Comparison of ENCODE assay signal across 8 cellular contexts in the genomic region with DNA sequence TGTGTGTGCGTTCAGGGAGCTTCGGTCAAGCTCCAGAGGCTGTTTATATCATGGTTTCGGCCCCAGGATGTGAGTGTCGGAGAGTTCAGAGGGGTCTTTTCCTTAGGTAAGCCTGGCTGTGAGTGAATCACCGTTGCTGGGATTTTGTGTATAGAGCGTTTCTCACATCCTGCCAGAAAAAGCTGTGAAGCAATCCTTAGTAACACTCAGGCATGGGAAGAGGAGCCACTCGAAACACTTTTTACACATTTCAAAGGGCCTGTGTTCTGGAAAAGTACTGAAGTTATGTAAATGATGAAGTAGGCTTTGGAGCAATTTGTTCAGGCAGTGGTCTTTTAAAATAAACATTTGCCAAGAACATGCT. TPM values are rescaled to one million over a fixed set of nuclear protein-coding genes. Genes with fewer than 3 reads are reported as not detected.
A peak's percentile ranks its signal among the peaks of the same experiment; 100 is the strongest.
DNase-seq lines count a peak whose midpoint lies in the region; ATAC-seq and TF ChIP-seq lines count a peak whose summit lies in the region.

No MANE protein-coding gene starts in this region.

- H4K8ac ChIP-seq in mesenchymal stem cell (ENCODE audit: low read length), result peak overlapping the region; percentile 97

- no peaks in the 10 kb centered on the region for H3K79me1 ChIP-seq in mesenchymal stem cell (replicated peaks; ENCODE audit: low read length, poor library complexity, severe bottlenecking)

- H3K4me2 ChIP-seq in mammary epithelial cell (ENCODE audit: insufficient read depth, low read depth, low read length) (peak overlapping the region; percentile 98), mesenchymal stem cell (ENCODE audit: low read length, poor library complexity, severe bottlenecking) (peak overlapping the region; percentile 64)

- in situ Hi-C loops in mammary epithelial cell (cut with MboI; ENCODE audit: low sequenced_read_pairs in 2 of 2), result no loop called here

- peak overlapping the region; percentile 18 to 51 for H2BK12ac ChIP-seq in mesenchymal stem cell (ENCODE audit: low read length in 2 of 2)

- peak overlapping the region in 1 of 2 experiments; percentile 87 for H3K23ac ChIP-seq in mesenchymal stem cell (ENCODE audit: low read length in 2 of 2)

- ATAC-seq in GM18502 (IDR thresholded peaks at IDR 0.05; ENCODE audit: poor library complexity, unreplicated experiment), result no peak
- ATAC-seq in HG03439 (IDR thresholded peaks at IDR 0.05; ENCODE audit: unreplicated experiment), result no peak
- ATAC-seq in HG03045 (IDR thresholded peaks at IDR 0.05; ENCODE audit: unreplicated experiment), result no peak

- H2AK5ac ChIP-seq in mesenchymal stem cell (ENCODE audit: low read length, severe bottlenecking), result peak overlapping the region; percentile 43

- H2BK120ac ChIP-seq in mesenchymal stem cell (ENCODE audit: low read depth, low read length), result peak overlapping the region; percentile 77

- 3% methylated on average over 4 of the region's 7 CpGs for WGBS in mammary epithelial cell (ENCODE audit: low coverage, missing lambda C conversion rate)
- WGBS in mesenchymal stem cell, result 4% methylated on average over 4 of the region's 7 CpGs

- peak overlapping the region; percentile 79 to 99 for H3K18ac ChIP-seq in mesenchymal stem cell (ENCODE audit: low read depth in 1 of 2, low read length in 2 of 2)

- H3K4ac ChIP-seq in mesenchymal stem cell (ENCODE audit: low read depth in 1 of 2, low read length in 2 of 2), result peak overlapping the region; percentile 71 to 96

- H4K20me1 ChIP-seq in mammary epithelial cell (ENCODE audit: insufficient read depth, low read length), result no peaks in the 10 kb centered on the region

- intact Hi-C loops in mammary epithelial cell (cut with micrococcal nuclease), result loop anchor here (1.0 to 5.0 kb wide), 3 partner anchors 19 to 43 kb away; a partner anchor contains a TSS

- H3K14ac ChIP-seq in mesenchymal stem cell (ENCODE audit: low read length in 2 of 2), result peak overlapping the region in 1 of 2 experiments; percentile 53

- H3K9ac ChIP-seq in mammary epithelial cell (ENCODE audit: insufficient read depth, low read length) (peak overlapping the region; percentile 98), mesenchymal stem cell (ENCODE audit: low read length) (peak overlapping the region; percentile 99)

- peak overlapping the region; percentile 100 for H2BK5ac ChIP-seq in mesenchymal stem cell (ENCODE audit: low read depth, low read length, poor library complexity, severe bottlenecking)

- H4K91ac ChIP-seq in mesenchymal stem cell (ENCODE audit: low read length), result peak overlapping the region; percentile 99

- dilution Hi-C loops in mammary epithelial cell (cut with HindIII; ENCODE audit: low sequenced_read_pairs), result no loop called here

- H2AFZ ChIP-seq in mammary epithelial cell (ENCODE audit: low read depth, low read length), result peak overlapping the region; percentile 98
- H2AFZ ChIP-seq in mesenchymal stem cell (ENCODE audit: low read depth, low read length), result no peak overlapping the region

- BruUV-seq in mammary epithelial cell (replicated peaks; lab: Mats Ljungman, UMichigan), result TSS peak; percentile 57

- DNase-seq in BE2C (no peak), LNCaP clone FGC (ENCODE audit: low read depth) (no peak), mammary epithelial cell (peak; percentile 84), mesenchymal stem cell (peak; percentile 98), pons (ENCODE audit: low spot score) (no peak)

- peak overlapping the region; percentile 98 for H3K4me3 ChIP-seq in BE2C (ENCODE audit: low read depth, low read length)
- H3K4me3 ChIP-seq in LNCaP clone FGC (ENCODE audit: low read depth, low read length), result peak overlapping the region; percentile 73
- peak overlapping the region; percentile 77 to 90 (median 89) for H3K4me3 ChIP-seq in mammary epithelial cell (replicated peaks in 1 of 3; ENCODE audit: insufficient read depth in 1 of 3, low read depth in 2 of 3, low read length in 3 of 3)
- peak overlapping the region; percentile 97 for H3K4me3 ChIP-seq in mesenchymal stem cell (ENCODE audit: insufficient read depth in 1 of 2, low read depth in 1 of 2, low read length in 2 of 2)

- CTCF ChIA-PET in mammary epithelial cell (lab: Charles Lee; ENCODE audit: low non-redundant PET), result no interaction called here

- H3K4me1 ChIP-seq in BE2C, result no peaks in the 10 kb centered on the region
- H3K4me1 ChIP-seq in mammary epithelial cell (ENCODE audit: insufficient read depth, low read length), result peaks cover 46% of the 10 kb centered on the region
- peaks cover 39% of the 10 kb centered on the region for H3K4me1 ChIP-seq in mesenchymal stem cell (ENCODE audit: control insufficient read depth, insufficient read depth, low read depth, low read length)

- H3K27ac ChIP-seq in mammary epithelial cell (ENCODE audit: insufficient read depth, low read depth, low read length) (peak overlapping the region; percentile 92), mesenchymal stem cell (ENCODE audit: low read length, poor library complexity, severe bottlenecking) (peak overlapping the region; percentile 89)

- H3K9me3 ChIP-seq in BE2C (no peaks in the 10 kb centered on the region), mammary epithelial cell (replicated peaks; ENCODE audit: insufficient read depth, low read length) (no peaks in the 10 kb centered on the region), mesenchymal stem cell (ENCODE audit: control insufficient read depth, low read length) (no peaks in the 10 kb centered on the region)

- TF ChIP-seq CTCF in BE2C (IDR thresholded peaks at IDR 0.05; ENCODE audit: low read depth, low read length) (no peak), LNCaP clone FGC (IDR thresholded peaks at IDR 0.05; ENCODE audit: control insufficient read depth, extremely low read depth, insufficient read depth) (no peak), mammary epithelial cell (conservative IDR thresholded peaks at IDR 0.05 in 1 of 2, IDR thresholded peaks at IDR 0.05 in 1 of 2; ENCODE audit: extremely low read depth in 1 of 2, insufficient read depth in 1 of 2, low read depth in 1 of 2, low read length in 2 of 2) (no peak)

- H2BK15ac ChIP-seq in mesenchymal stem cell (ENCODE audit: low read depth, poor library complexity, severe bottlenecking), result no peak overlapping the region

- no peaks in the 10 kb centered on the region; the same call in 1 of the 2 replicates for H3K36me3 ChIP-seq in BE2C
- H3K36me3 ChIP-seq in mammary epithelial cell (ENCODE audit: insufficient read depth, low read length), result no peaks in the 10 kb centered on the region
- H3K36me3 ChIP-seq in mesenchymal stem cell (ENCODE audit: control insufficient read depth in 1 of 2, insufficient read depth in 2 of 2, low read depth in 1 of 2, low read length in 2 of 2), result peaks cover 0 to 14% of the 10 kb centered on the region in 2 experiments

- peaks cover 55% of the 10 kb centered on the region for H3K79me2 ChIP-seq in mammary epithelial cell (ENCODE audit: insufficient read depth, low read length)

- H3K27me3 ChIP-seq in BE2C (no peaks in the 10 kb centered on the region), mammary epithelial cell (ENCODE audit: insufficient read depth, low read length) (no peaks in the 10 kb centered on the region), mesenchymal stem cell (ENCODE audit: control insufficient read depth in 1 of 2, insufficient read depth in 1 of 2, low read length in 2 of 2) (no peaks in the 10 kb centered on the region)

RNA-seq across cellular contexts. Expression of a gene that starts 0.7 kb away (rescaled TPM):
- 66.0 TPM for polyA plus RNA-seq in BE2C (2012; ENCODE audit: insufficient read depth, insufficient read length, low read depth)
- 10 to 100 TPM; 29.1 to 31.5 TPM for total RNA-seq in mammary epithelial cell
- 19.8 TPM for polyA plus RNA-seq in mammary epithelial cell
- 29.9 TPM for polyA minus RNA-seq in mammary epithelial cell
- polyA plus RNA-seq in mesenchymal stem cell (2013, experiment 1 of 2), result 21.8 TPM
- 22.1 TPM for polyA plus RNA-seq in mesenchymal stem cell (2013, experiment 2 of 2)

RNA-seq across cellular contexts. Expression of a gene that starts 19.2 kb away (rescaled TPM):
- 0.52 TPM for polyA plus RNA-seq in BE2C (2012; ENCODE audit: insufficient read depth, insufficient read length, low read depth)
- total RNA-seq in mammary epithelial cell, result 10 to 100 TPM in 1 of 2 donors, 1 to 10 TPM in 1; 4.3 to 24.7 TPM
- polyA plus RNA-seq in mammary epithelial cell, result 3.5 TPM
- 1.8 TPM for polyA minus RNA-seq in mammary epithelial cell
- 64.5 TPM for polyA plus RNA-seq in mesenchymal stem cell (2013, experiment 1 of 2)
- 62.3 TPM for polyA plus RNA-seq in mesenchymal stem cell (2013, experiment 2 of 2)

Comparison
In these comparisons a context has a peak if more than half of its experiments do, and no peak if none do; other contexts are left out.
1. DNase-seq: peak in mammary epithelial cell (single experiment) and mesenchymal stem cell (single experiment); none in BE2C (single experiment), LNCaP clone FGC (single experiment) and pons (single experiment).
2. Peak in every context shown above with its lines, with median percentiles within 50 percentile points of each other: H3K4me3 ChIP-seq.